ENCODE assay signal across 9 cellular contexts in genomic region chr17:43791589-43791988, GRCh38.
A peak's percentile ranks its signal among the peaks of the same experiment; 100 is the strongest.
DNase-seq lines count a peak whose midpoint lies in the region; ATAC-seq and TF ChIP-seq lines count a peak whose summit lies in the region.
"Had no signal": no experiment of that assay in that cellular context is flagged by ENCODE, and none has a peak within 500 bp of the region (broad histone marks: within the 10 kb centered on the region; RNA-seq: fewer than 3 reads in every experiment).

No MANE protein-coding gene starts in this region.

- H3K4me3 Mint-ChIP-seq in nephron progenitor cell: no peak overlapping the region

- peaks cover 22% of the 10 kb centered on the region for H3K27me3 Mint-ChIP-seq in nephron progenitor cell (ENCODE audit: low read depth, poor library complexity)

- no peak overlapping the region for H3K4me3 ChIP-seq in adipocyte (ENCODE audit: low read length)

- H3K4me1 Mint-ChIP-seq in nephron progenitor cell: peaks cover 10% of the 10 kb centered on the region
- H3K4me1 Mint-ChIP-seq: naive B cell had no signal

- POLR2A ChIA-PET in GM10248 (lab: Yijun Ruan, JAX): no interaction called here

- CTCF ChIA-PET in GM10248 (lab: Yijun Ruan, JAX): no interaction called here

- H3K9me3 ChIP-seq in adipocyte (ENCODE audit: control insufficient read depth, low read length): no peaks in the 10 kb centered on the region

- H3K36me3 ChIP-seq in adipocyte (ENCODE audit: control insufficient read depth, insufficient read depth, low read length, severe bottlenecking): no peaks in the 10 kb centered on the region

- DNase-seq in GF-D8 (lab: John Stamatoyannopoulos, UW) (peak; percentile 42), NCI-H1694 treated with DMSO at 0.1 percent for 48 hours (lab: John Stamatoyannopoulos, UW) (peak; percentile 97), adipocyte (ENCODE audit: low read depth) (peak; percentile 24), midbrain (lab: John Stamatoyannopoulos, UW) (peak; percentile 56), GM10248 (ENCODE audit: extremely low spot score) (no peak), nephron progenitor cell (no peak)
- DNase-seq: naive B cell had no signal

- no peak overlapping the region for H3K9ac ChIP-seq in adipocyte (ENCODE audit: low read length)

- H3K9me3 Mint-ChIP-seq in nephron progenitor cell: peaks cover 50% of the 10 kb centered on the region

- H3K36me3 Mint-ChIP-seq in nephron progenitor cell (ENCODE audit: low read depth): no peaks in the 10 kb centered on the region
- H3K36me3 Mint-ChIP-seq: naive B cell had no signal

- no peak for ATAC-seq in HG02840 (IDR thresholded peaks at IDR 0.05; ENCODE audit: low FRiP score, unreplicated experiment)
- no peak for ATAC-seq in GM19455 (IDR thresholded peaks at IDR 0.05; ENCODE audit: unreplicated experiment)

- peaks cover under 1% of the 10 kb centered on the region for H3K4me1 ChIP-seq in adipocyte (ENCODE audit: control insufficient read depth, insufficient read depth, low read length)

- no peak for TF ChIP-seq CTCF in GM10248 (IDR thresholded peaks at IDR 0.05; ENCODE audit: control extremely low read depth, extremely low read depth, low read depth, missing control alignments)
- no peak for TF ChIP-seq CTCF in nephron progenitor cell (IDR thresholded peaks at IDR 0.05)

- no peaks in the 10 kb centered on the region for H3K27me3 ChIP-seq in adipocyte (replicated peaks; ENCODE audit: control insufficient read depth, insufficient read depth, low read length)

- no peak overlapping the region for H3K27ac Mint-ChIP-seq in nephron progenitor cell

Comparison
In these comparisons a context has a peak if more than half of its experiments do, and no peak if none do; other contexts are left out.
1. DNase-seq: peak in GF-D8 (single experiment), NCI-H1694 treated with DMSO at 0.1 percent for 48 hours (single experiment), adipocyte (single experiment) and midbrain (single experiment); none in GM10248 (single experiment) and nephron progenitor cell (single experiment).